1 cellular context compared by ENCODE assay signal in genomic region chr3:42736081-42736480, GRCh38.
TF ChIP-seq lines count a peak whose summit lies in the region.

No MANE protein-coding gene starts in this region.

TF ChIP-seq in HEK293, 187 proteins besides CTCF, POLR2A, EP300 and RAD21:
- TF ChIP-seq TRIM28 (IDR thresholded peaks at IDR 0.05; ENCODE audit: borderline replicate concordance, low read length) (no peak), ZNF624 (tag by site-specific recombination; IDR thresholded peaks at IDR 0.05) (no peak), ZNF311 (tag by site-specific recombination; IDR thresholded peaks at IDR 0.05; ENCODE audit: borderline replicate concordance) (no peak), GLIS1 (tag by site-specific recombination; IDR thresholded peaks at IDR 0.05) (0 out of 2 replicates have a peak, but pooled peaks have one; percentile 9)
